In the genomic region with DNA sequence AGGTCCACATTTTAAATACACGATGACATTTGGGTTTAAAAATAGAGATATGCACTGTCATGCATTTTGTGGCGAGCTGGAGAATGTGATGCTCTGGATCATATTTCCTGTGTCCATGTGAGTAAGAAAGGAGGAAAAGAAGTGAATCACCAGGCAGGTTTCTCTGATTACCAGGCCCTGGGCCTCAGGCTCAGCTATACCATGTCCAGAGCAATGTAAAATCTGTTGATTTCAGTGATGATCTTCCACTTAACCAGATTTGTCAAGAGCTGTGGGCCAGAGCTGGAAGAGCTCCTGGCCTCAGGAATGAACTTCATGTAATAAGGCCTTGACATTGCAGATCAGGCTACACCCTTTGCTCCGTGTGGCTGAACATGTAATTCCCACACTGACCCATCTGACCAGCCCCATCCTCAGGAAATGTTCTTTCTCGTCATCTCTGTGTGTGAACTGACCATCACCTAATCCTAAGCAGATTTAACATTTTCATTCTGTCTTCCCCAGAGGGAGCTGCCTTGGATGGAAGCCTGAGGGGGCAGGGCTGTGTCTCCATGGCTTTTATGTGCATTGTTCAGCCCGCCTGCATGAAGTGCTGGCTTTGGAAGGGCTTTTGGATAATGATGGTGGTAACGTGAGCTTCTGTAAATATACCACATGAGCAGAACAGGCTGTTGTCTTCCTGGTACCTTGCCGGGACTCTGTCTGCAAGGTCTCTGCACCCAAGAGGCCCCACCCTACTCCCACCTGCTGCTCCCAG, we compare ENCODE assay signal across 9 cellular contexts. TPM values are rescaled to one million over a fixed set of nuclear protein-coding genes. Genes with fewer than 3 reads are reported as not detected.
DNase-seq lines count a peak whose midpoint lies in the region; ATAC-seq, FAIRE-seq and TF ChIP-seq lines count a peak whose summit lies in the region.
"Had no signal": no experiment of that assay in that cellular context is flagged by ENCODE, and none has a peak within 500 bp of the region (broad histone marks: within the 10 kb centered on the region; RNA-seq: fewer than 3 reads in every experiment).

No MANE protein-coding gene starts in this region.

- TF ChIP-seq EP300 in K562 (IDR thresholded peaks at IDR 0.05; ENCODE audit: low read length) = no peak

- no peaks in the 10 kb centered on the region for H3K4me1 Mint-ChIP-seq in activated CD8-positive, alpha-beta T cell treated with anti-CD3 and anti-CD28 coated beads, Interleukin-2, amount 10 ng/mL, durations not matched to agents 7 days and 5 days (ENCODE audit: low read depth)

- BruUV-seq in K562 (replicated peaks; lab: Mats Ljungman, UMichigan) = no TSS peak

- peaks cover 7% of the 10 kb centered on the region; the same call in 2 of the 3 replicates for H3K36me3 ChIP-seq in K562 (ENCODE audit: control insufficient read depth, insufficient read depth, low read length)
- H3K36me3 ChIP-seq in neutrophil = peaks cover 35% of the 10 kb centered on the region

- H3K9me3 Mint-ChIP-seq in activated CD8-positive, alpha-beta T cell treated with anti-CD3 and anti-CD28 coated beads, Interleukin-2, amount 10 ng/mL, durations not matched to agents 7 days and 5 days (ENCODE audit: insufficient read depth) = peaks cover 5% of the 10 kb centered on the region

- ATAC-seq in K562 (no peak), GM18498 (IDR thresholded peaks at IDR 0.05; ENCODE audit: unreplicated experiment) (no peak)
- no peak for ATAC-seq in activated CD8-positive, alpha-beta T cell treated with anti-CD3 and anti-CD28 coated beads, Interleukin-2, amount 10 ng/mL, durations not matched to agents 7 days and 5 days

- intact Hi-C loops in K562 (cut with micrococcal nuclease) = no loop called here

- no peaks in the 10 kb centered on the region for H3K79me2 ChIP-seq in K562 (ENCODE audit: control insufficient read depth, insufficient read depth, low read length)

- H3K4me1 ChIP-seq in K562 (replicated peaks in 1 of 2; ENCODE audit: control insufficient read depth in 2 of 2, insufficient read depth in 2 of 2, low read length in 2 of 2) (no peaks in the 10 kb centered on the region), neutrophil (ENCODE audit: control insufficient read depth in 1 of 2, insufficient read depth in 1 of 2, low read depth in 1 of 2, low read length in 1 of 2) (no peaks in the 10 kb centered on the region)

- DNase-seq in Daoy (ENCODE audit: low read depth) (peak; percentile 85), NCI-H2107 (lab: John Stamatoyannopoulos, UW) (peak; percentile 87), K562 (ENCODE audit: extremely low read depth in 1 of 4, low spot score in 3 of 4) (no peak), GM12892 (ENCODE audit: insufficient read length) (no peak)
- no peak for DNase-seq in effector CD8-positive, alpha-beta T cell (lab: John Stamatoyannopoulos, UW)
- DNase-seq in activated CD8-positive, alpha-beta T cell treated with anti-CD3 and anti-CD28 coated beads, Interleukin-2, amount 10 ng/mL, durations not matched to agents 7 days and 5 days = no peak
- DNase-seq: heart left ventricle had no signal

- no peaks in the 10 kb centered on the region for H3K9me3 ChIP-seq in K562 (replicated peaks; ENCODE audit: control insufficient read depth, insufficient read depth, low read depth, low read length)
- no peaks in the 10 kb centered on the region for H3K9me3 ChIP-seq in neutrophil

- no peak for TF ChIP-seq POLR2A in K562 (conservative IDR thresholded peaks at IDR 0.05)
- TF ChIP-seq POLR2A in GM12892 (IDR thresholded peaks at IDR 0.05; ENCODE audit: low read depth, low read length) = no peak

- no peaks in the 10 kb centered on the region for H3K9me1 ChIP-seq in K562 (ENCODE audit: control insufficient read depth, insufficient read depth, low read length)

- in situ Hi-C loops in K562 (cut with MboI) = no loop called here

- no peak overlapping the region for H3K27ac Mint-ChIP-seq in activated CD8-positive, alpha-beta T cell treated with anti-CD3 and anti-CD28 coated beads, Interleukin-2, amount 10 ng/mL, durations not matched to agents 7 days and 5 days

- no peak for TF ChIP-seq CTCF in K562 (IDR thresholded peaks at IDR 0.05 in 2 of 3, conservative IDR thresholded peaks at IDR 0.05 in 1 of 3; ENCODE audit: insufficient read depth in 2 of 3, low read depth in 1 of 3, low read length in 3 of 3)
- TF ChIP-seq CTCF in neutrophil (IDR thresholded peaks at IDR 0.05) = no peak

- CTCF ChIA-PET in K562 (lab: Yijun Ruan, JAX; ENCODE audit: low intra/inter-chr PET ratio) = no interaction called here
- CTCF ChIA-PET in activated CD8-positive, alpha-beta T cell treated with anti-CD3 and anti-CD28 coated beads, Interleukin-2, amount 10 ng/mL, durations not matched to agents 7 days and 5 days (lab: Charles Lee) = interaction anchor here (0.8 kb wide), 1 partner anchor 66 kb away, joined by 3 read pairs; no protein-coding TSS in a partner anchor

- WGBS in K562 (ENCODE audit: insufficient coverage, low coverage, missing lambda C conversion rate) = 60% methylated on average over 7 of the region's 7 CpGs

- FAIRE-seq in K562 (lab: Jason Lieb, UNC) (no peak), GM12892 (lab: Jason Lieb, UNC) (no peak)

- H3K27me3 ChIP-seq in K562 (ENCODE audit: control insufficient read depth in 2 of 2, insufficient read depth in 2 of 2, low read length in 2 of 2) (no peaks in the 10 kb centered on the region), neutrophil (no peaks in the 10 kb centered on the region)
- H3K27me3 ChIP-seq: heart left ventricle had no signal

- no peak for TF ChIP-seq RAD21 in K562 (CRISPR knock-in tag; conservative IDR thresholded peaks at IDR 0.05 in 1 of 2, IDR thresholded peaks at IDR 0.05 in 1 of 2)

- POLR2A ChIA-PET in K562 (lab: Yijun Ruan, JAX) = interaction anchor here (1.4 kb wide), 1 partner anchor 10 kb away, joined by 3 read pairs; no protein-coding TSS in a partner anchor
- POLR2A ChIA-PET in activated CD8-positive, alpha-beta T cell treated with anti-CD3 and anti-CD28 coated beads, Interleukin-2, amount 10 ng/mL, durations not matched to agents 7 days and 5 days (lab: Charles Lee) = interaction anchor here (0.6 kb wide), 1 partner anchor 225 kb away, joined by 3 read pairs; no protein-coding TSS in a partner anchor

- no peaks in the 10 kb centered on the region for H4K20me1 ChIP-seq in K562 (replicated peaks; ENCODE audit: control insufficient read depth, insufficient read depth, low read length)

- peaks cover 33% of the 10 kb centered on the region for H3K36me3 Mint-ChIP-seq in activated CD8-positive, alpha-beta T cell treated with anti-CD3 and anti-CD28 coated beads, Interleukin-2, amount 10 ng/mL, durations not matched to agents 7 days and 5 days (ENCODE audit: low read depth)

- no peak overlapping the region for H3K4me2 ChIP-seq in K562 (ENCODE audit: insufficient read depth, low read length)

- H3K4me3 ChIP-seq in K562 (no peak overlapping the region), neutrophil (ENCODE audit: low read depth in 1 of 2, low read length in 1 of 2) (no peak overlapping the region)
- H3K4me3 ChIP-seq: heart left ventricle had no signal

- H2AFZ ChIP-seq in K562 (ENCODE audit: low read depth, low read length) = no peak overlapping the region

- no peak overlapping the region for H3K9ac ChIP-seq in K562 (ENCODE audit: insufficient read depth in 1 of 2, low read depth in 2 of 2, low read length in 2 of 2)

- H3K27ac ChIP-seq in K562 (ENCODE audit: extremely low read depth, low read depth, low read length) (no peak overlapping the region), neutrophil (peak overlapping the region; percentile 39)

- H3K4me3 Mint-ChIP-seq in activated CD8-positive, alpha-beta T cell treated with anti-CD3 and anti-CD28 coated beads, Interleukin-2, amount 10 ng/mL, durations not matched to agents 7 days and 5 days = no peak overlapping the region

- no peaks in the 10 kb centered on the region for H3K27me3 Mint-ChIP-seq in activated CD8-positive, alpha-beta T cell treated with anti-CD3 and anti-CD28 coated beads, Interleukin-2, amount 10 ng/mL, durations not matched to agents 7 days and 5 days (ENCODE audit: low read depth)

TF ChIP-seq in K562, 482 proteins besides CTCF, POLR2A, EP300 and RAD21 (continues in another document):
- TF ChIP-seq DMBX1 (CRISPR knock-in tag; IDR thresholded peaks at IDR 0.05; ENCODE audit: borderline replicate concordance) (no peak), MTF1 (CRISPR knock-in tag; IDR thresholded peaks at IDR 0.05; ENCODE audit: borderline replicate concordance) (no peak), SIN3B (IDR thresholded peaks at IDR 0.05; ENCODE audit: low read depth) (no peak), ZNF274 (IDR thresholded peaks at IDR 0.05; ENCODE audit: borderline replicate concordance, low read depth, low read length) (no peak), ZNF316 (IDR thresholded peaks at IDR 0.05) (0 out of 2 replicates have a peak, but pooled peaks have one; percentile 9), ILK (tag; IDR thresholded peaks at IDR 0.05; ENCODE audit: borderline replicate concordance, low read depth) (no peak)

RNA-seq across cellular contexts. Expression of a gene that starts 54.5 kb away (rescaled TPM):
- total RNA-seq in Daoy (2014; rRNA removed; shearing (Covaris generic)) = 7.4 and 11.5 TPM in 2 replicates
- total RNA-seq in K562 (2011; cell fraction: chromatin; rRNA removed; ENCODE audit: low replicate concordance) = 44.8 and 46.3 TPM in 2 replicates
- 26.6 and 28.7 TPM in 2 replicates for total RNA-seq in K562 (2011; cell fraction: nucleolus; rRNA removed)
- 30.8 and 33.4 TPM in 2 replicates for total RNA-seq in K562 (2011; cell fraction: nucleoplasm; rRNA removed)
- total RNA-seq in K562 (2014; rRNA removed) = 10.4 and 13.2 TPM in 2 replicates
- total RNA-seq in K562 (2014; rRNA removed; fragmentation: Illumina TruSeq; extraction: Trizol) = 10.4 and 11.2 TPM in 2 replicates
- 8.8 and 9.1 TPM in 2 replicates for total RNA-seq in K562 (2015; rRNA removed; fragmentation: Illumina TruSeq; extraction: Trizol)
- total RNA-seq in K562 (2021) = 12.7 and 15.1 TPM in 2 replicates
- polyA plus RNA-seq in K562 (2011; rRNA removed) = 8.1 and 10.3 TPM in 2 replicates
- 4.7 and 5.6 TPM in 2 replicates for polyA plus RNA-seq in K562 (2011; cell fraction: cytosol; rRNA removed)
- 9.9 and 14.7 TPM in 2 replicates for polyA plus RNA-seq in K562 (2011; cell fraction: nucleus; rRNA removed)
- polyA plus RNA-seq in K562 (2012) = 5.5 and 7.5 TPM in 2 replicates
- 10.2 and 11.6 TPM in 2 replicates for polyA plus RNA-seq in K562 (2014; fragmentation: Illumina TruSeq; extraction: Trizol)
- polyA plus RNA-seq in K562 (2014; fragmentation: Nextera tagmentation; extraction: Ambion mirVana) = 1 to 10 TPM; 2.1 to 2.3 TPM
- polyA plus RNA-seq in K562 (2014; rRNA removed) = 10.0 and 12.8 TPM in 2 replicates
- 15.6 and 17.9 TPM in 2 replicates for polyA minus RNA-seq in K562 (2011; rRNA and poly(A)+ RNA removed)
- polyA minus RNA-seq in K562 (2011; cell fraction: cytosol; rRNA and poly(A)+ RNA removed) = 4.1 and 11.5 TPM in 2 replicates
- polyA minus RNA-seq in K562 (2011; cell fraction: nucleus; rRNA and poly(A)+ RNA removed) = 18.2 and 20.4 TPM in 2 replicates
- 8.8 TPM for polyA plus RNA-seq in GM12892 (2012; ENCODE audit: missing spikeins)
- total RNA-seq in activated CD8-positive, alpha-beta T cell treated with anti-CD3 and anti-CD28 coated beads, Interleukin-2, amount 10 ng/mL, durations not matched to agents 7 days and 5 days = 10 to 100 TPM; 38.5 to 40.1 TPM

Comparison
In these comparisons a context has a peak if more than half of its experiments do, and no peak if none do; other contexts are left out.
1. DNase-seq: peak in Daoy (single experiment) and NCI-H2107 (single experiment); none in K562 (0 of 4), effector CD8-positive, alpha-beta T cell (single experiment), GM12892 (single experiment) and activated CD8-positive, alpha-beta T cell treated with anti-CD3 and anti-CD28 coated beads, Interleukin-2, amount 10 ng/mL, durations not matched to agents 7 days and 5 days (single experiment).